In genomic region chr6:155319902-155320301, GRCh38 we compare ENCODE assay signal across 18 cellular contexts. TPM values are rescaled to one million over a fixed set of nuclear protein-coding genes. Genes with fewer than 3 reads are reported as not detected.
A peak's percentile ranks its signal among the peaks of the same experiment; 100 is the strongest.
DNase-seq lines count a peak whose midpoint lies in the region; ATAC-seq, FAIRE-seq and TF ChIP-seq lines count a peak whose summit lies in the region.
"Had no signal": no experiment of that assay in that cellular context is flagged by ENCODE, and none has a peak within 500 bp of the region (broad histone marks: within the 10 kb centered on the region; RNA-seq: fewer than 3 reads in every experiment).

No MANE protein-coding gene starts in this region.

- no peak overlapping the region for H3K27ac ChIP-seq in HepG2 (ENCODE audit: extremely low read length, insufficient read depth, low read length)
- H3K27ac ChIP-seq: ascending aorta, parathyroid adenoma, SJSA1, uterus had no signal

- no TSS peak for BruUV-seq in HepG2 (replicated peaks; lab: Mats Ljungman, UMichigan)

- peaks cover 7% of the 10 kb centered on the region in 2 donors for H3K4me1 Mint-ChIP-seq in immature natural killer cell

- no peak overlapping the region for H3K4me3 Mint-ChIP-seq in immature natural killer cell
- H3K4me3 Mint-ChIP-seq: activated T-cell treated with anti-CD3 and anti-CD28 coated beads, Interleukin-2, amount 50 U/mL, for 4 hours had no signal

- H3K4me1 ChIP-seq in HepG2 (ENCODE audit: insufficient read depth, low read length) = peaks cover 42% of the 10 kb centered on the region
- H3K4me1 ChIP-seq: ascending aorta, parathyroid adenoma, uterus had no signal

- TF ChIP-seq POLR2A in GM12892 (IDR thresholded peaks at IDR 0.05; ENCODE audit: low read depth, low read length) (no peak), HepG2 (IDR thresholded peaks at IDR 0.05; ENCODE audit: insufficient read depth in 1 of 2, low read depth in 2 of 2, low read length in 2 of 2) (no peak)

- TF ChIP-seq CTCF in HepG2 (CRISPR knock-in tag; IDR thresholded peaks at IDR 0.05) = no peak

- H2AFZ ChIP-seq in HepG2 (ENCODE audit: low read length) = no peak overlapping the region
- H2AFZ ChIP-seq: parathyroid adenoma had no signal

- peak; percentile 36 for ATAC-seq in HG02571 (IDR thresholded peaks at IDR 0.05; ENCODE audit: unreplicated experiment)
- ATAC-seq in HepG2 = no peak
- no peak for ATAC-seq in HG03097 (IDR thresholded peaks at IDR 0.05; ENCODE audit: low FRiP score, unreplicated experiment)
- no peak for ATAC-seq in GM18867 (IDR thresholded peaks at IDR 0.05; ENCODE audit: unreplicated experiment)
- ATAC-seq: activated T-cell treated with anti-CD3 and anti-CD28 coated beads, Interleukin-2, amount 50 U/mL, for 4 hours had no signal

- WGBS in HepG2 (ENCODE audit: low lambda C conversion rate) = 96% methylated on average over 4 of the region's 4 CpGs

- no peak overlapping the region for H3K27ac Mint-ChIP-seq in immature natural killer cell

- POLR2A ChIA-PET in HepG2 (lab: Yijun Ruan, JAX) = interaction anchor here (0.9 to 2.0 kb wide), 2 partner anchors 9 to 209 kb away, joined by 3 to 9 read pairs; no protein-coding TSS in a partner anchor

- no peak overlapping the region for H3K4me3 ChIP-seq in HepG2 (replicated peaks in 1 of 3; ENCODE audit: insufficient read depth in 1 of 3, low read depth in 2 of 3, low read length in 3 of 3)
- H3K4me3 ChIP-seq: ascending aorta, SJSA1, uterus had no signal

- H4K20me1 ChIP-seq in HepG2 (ENCODE audit: insufficient read depth, low read length) = no peaks in the 10 kb centered on the region

- H3K79me2 ChIP-seq in HepG2 (ENCODE audit: insufficient read depth, low read length) = peaks cover 7% of the 10 kb centered on the region
- H3K79me2 ChIP-seq: parathyroid adenoma had no signal

- intact Hi-C loops in HepG2 (cut with micrococcal nuclease; ENCODE audit: unreplicated experiment) = no loop called here

- FAIRE-seq in GM12892 (lab: Jason Lieb, UNC) (peak; percentile 61), HepG2 (lab: Jason Lieb, UNC) (no peak)

- DNase-seq in GM12892 (ENCODE audit: insufficient read length) (no peak), MV-4-11 (lab: John Stamatoyannopoulos, UW) (peak; percentile 92), HepG2 (ENCODE audit: low spot score) (no peak), immature natural killer cell (no peak), occipital lobe (lab: John Stamatoyannopoulos, UW) (no peak)
- DNase-seq: activated CD4-positive, alpha-beta T cell treated with anti-CD3 and anti-CD28 coated beads for 1 hour; activated T-cell treated with anti-CD3 and anti-CD28 coated beads, Interleukin-2, amount 50 U/mL, for 4 hours; DMS79 treated with DMSO at 0.1 percent for 48 hours; mesendoderm; NCI-H524 treated with DMSO at 0.1 percent for 48 hours; uterus had no signal

- H3K4me2 ChIP-seq in HepG2 (ENCODE audit: low read depth, low read length) = no peak overlapping the region

- peaks cover 7% of the 10 kb centered on the region; the same call in 1 of the 2 replicates for H3K9me3 ChIP-seq in HepG2 (ENCODE audit: low read length)
- H3K9me3 ChIP-seq: ascending aorta, SJSA1, uterus had no signal

- no peaks in the 10 kb centered on the region for H3K9me3 Mint-ChIP-seq in immature natural killer cell
- H3K9me3 Mint-ChIP-seq: activated T-cell treated with anti-CD3 and anti-CD28 coated beads, Interleukin-2, amount 50 U/mL, for 4 hours had no signal

- no peaks in the 10 kb centered on the region for H3K36me3 ChIP-seq in HepG2 (replicated peaks in 1 of 2; ENCODE audit: control insufficient read depth in 1 of 2, insufficient read depth in 2 of 2, low read length in 2 of 2)
- H3K36me3 ChIP-seq: ascending aorta, SJSA1, uterus had no signal

- in situ Hi-C loops in HepG2 (cut with HindIII; ENCODE audit: extremely low pct_ligation_motif_present, low pct_unique_long_range_greater_than_20kb) = loop anchor here (10.0 kb wide), 1 partner anchor 445 kb away; no protein-coding TSS in a partner anchor

- TF ChIP-seq EP300 in HepG2 (IDR thresholded peaks at IDR 0.05; ENCODE audit: low read depth in 2 of 2, low read length in 2 of 2) (no peak), HepG2 (CRISPR knock-in tag; IDR thresholded peaks at IDR 0.05; ENCODE audit: borderline replicate concordance) (no peak)

- no peak overlapping the region for H3K9ac ChIP-seq in HepG2 (ENCODE audit: insufficient read depth, low read depth, low read length)
- H3K9ac ChIP-seq: parathyroid adenoma had no signal

- H3K27me3 Mint-ChIP-seq in immature natural killer cell (ENCODE audit: low read depth in 3 of 3) = peaks cover 0 to 8% (median 2%) of the 10 kb centered on the region in 3 donors

- H3K36me3 Mint-ChIP-seq in immature natural killer cell = no peaks in the 10 kb centered on the region

- CTCF ChIA-PET in HepG2 (lab: Yijun Ruan, JAX; ENCODE audit: low intra/inter-chr PET ratio, low total read pairs) = no interaction called here

- TF ChIP-seq RAD21 in HepG2 (CRISPR knock-in tag; IDR thresholded peaks at IDR 0.05) = no peak

- H3K27me3 ChIP-seq in HepG2 (ENCODE audit: control insufficient read depth in 1 of 2, insufficient read depth in 2 of 2, low read length in 2 of 2) = no peaks in the 10 kb centered on the region
- H3K27me3 ChIP-seq: ascending aorta, SJSA1, uterus had no signal

TF ChIP-seq in HepG2, 621 proteins besides CTCF, POLR2A, EP300 and RAD21:
- TF ChIP-seq HOXA7 (CRISPR knock-in tag; IDR thresholded peaks at IDR 0.05) (0 out of 2 replicates have a peak, but pooled peaks have one; percentile 41), ZBTB37 (CRISPR knock-in tag; IDR thresholded peaks at IDR 0.05) (no peak)

RNA-seq across cellular contexts. Expression of gene TFB1M, which starts 5.6 kb away (rescaled TPM):
- 25.4 TPM for polyA plus RNA-seq in GM12892 (2012; ENCODE audit: missing spikeins)
- total RNA-seq in HepG2 (2016; rRNA removed; fragmentation: Illumina TruSeq; extraction: Trizol) (122 and 149 TPM in 2 replicates), occipital lobe (17.2 TPM)
- 42.1 and 44.6 TPM in 2 replicates for total RNA-seq in HepG2 (2016; cell fraction: cytosol; rRNA removed; fragmentation: Illumina TruSeq; extraction: Trizol; ENCODE audit: low read depth)
- 124 and 156 TPM in 2 replicates for total RNA-seq in HepG2 (2016; cell fraction: insoluble cytoplasmic fraction; rRNA removed; fragmentation: Illumina TruSeq; extraction: Trizol)
- total RNA-seq in HepG2 (2016; cell fraction: membrane; rRNA removed; fragmentation: Illumina TruSeq; extraction: Trizol) = 45.1 and 48.3 TPM in 2 replicates
- total RNA-seq in HepG2 (2016; cell fraction: nucleus; rRNA removed; fragmentation: Illumina TruSeq; extraction: Trizol) = 201 and 207 TPM in 2 replicates
- polyA plus RNA-seq in HepG2 (2011; rRNA removed) (64.3 and 91.4 TPM in 2 replicates), immature natural killer cell (10 to 100 TPM in 2 of 3 donors, 1 to 10 TPM in 1; 7.8 to 16.1 (median 10.6) TPM)
- polyA plus RNA-seq in HepG2 (2011; cell fraction: cytosol; rRNA removed) = 49.3 and 58.3 TPM in 2 replicates
- 74.6 and 81.3 TPM in 2 replicates for polyA plus RNA-seq in HepG2 (2011; cell fraction: nucleus; rRNA removed)
- polyA plus RNA-seq in HepG2 (2012) = 59.9 and 60.7 TPM in 2 replicates
- 17.1 and 18.2 TPM in 2 replicates for polyA plus RNA-seq in HepG2 (2016; cell fraction: cytosol; fragmentation: Illumina TruSeq; extraction: Trizol; ENCODE audit: low read depth)
- polyA plus RNA-seq in HepG2 (2016; cell fraction: insoluble cytoplasmic fraction; fragmentation: Illumina TruSeq; extraction: Trizol; ENCODE audit: low read depth) = 133 and 147 TPM in 2 replicates
- polyA plus RNA-seq in HepG2 (2016; cell fraction: membrane; fragmentation: Illumina TruSeq; extraction: Trizol; ENCODE audit: low read depth) = 20.5 and 22.2 TPM in 2 replicates
- polyA plus RNA-seq in HepG2 (2016; cell fraction: nucleus; fragmentation: Illumina TruSeq; extraction: Trizol; ENCODE audit: insufficient read depth, low read depth) = 93.1 and 104 TPM in 2 replicates
- 9.7 and 101 TPM in 2 replicates for polyA minus RNA-seq in HepG2 (2011; rRNA and poly(A)+ RNA removed; ENCODE audit: low replicate concordance)
- polyA minus RNA-seq in HepG2 (2011; cell fraction: cytosol; rRNA and poly(A)+ RNA removed) = 39.5 and 52.5 TPM in 2 replicates
- 333 and 340 TPM in 2 replicates for polyA minus RNA-seq in HepG2 (2011; cell fraction: nucleus; rRNA and poly(A)+ RNA removed)

RNA-seq across cellular contexts. Expression of gene CLDN20, which starts 56.1 kb away (rescaled TPM):
- 0.81 TPM for polyA plus RNA-seq in GM12892 (2012; ENCODE audit: missing spikeins)
- not detected in 2 replicates for total RNA-seq in HepG2 (2016; rRNA removed; fragmentation: Illumina TruSeq; extraction: Trizol)
- total RNA-seq in HepG2 (2016; cell fraction: cytosol; rRNA removed; fragmentation: Illumina TruSeq; extraction: Trizol; ENCODE audit: low read depth) = not detected in 2 replicates
- total RNA-seq in HepG2 (2016; cell fraction: insoluble cytoplasmic fraction; rRNA removed; fragmentation: Illumina TruSeq; extraction: Trizol) = not detected in 2 replicates
- total RNA-seq in HepG2 (2016; cell fraction: membrane; rRNA removed; fragmentation: Illumina TruSeq; extraction: Trizol) = not detected in 2 replicates
- not detected in 2 replicates for total RNA-seq in HepG2 (2016; cell fraction: nucleus; rRNA removed; fragmentation: Illumina TruSeq; extraction: Trizol)
- not detected in 2 replicates for polyA plus RNA-seq in HepG2 (2011; rRNA removed)
- polyA plus RNA-seq in HepG2 (2011; cell fraction: cytosol; rRNA removed) = not detected in 2 replicates
- polyA plus RNA-seq in HepG2 (2011; cell fraction: nucleus; rRNA removed) = not detected in 2 replicates
- 0.76 and 0.79 TPM in 2 replicates for polyA plus RNA-seq in HepG2 (2012)
- polyA plus RNA-seq in HepG2 (2016; cell fraction: cytosol; fragmentation: Illumina TruSeq; extraction: Trizol; ENCODE audit: low read depth) = not detected in 2 replicates
- polyA plus RNA-seq in HepG2 (2016; cell fraction: insoluble cytoplasmic fraction; fragmentation: Illumina TruSeq; extraction: Trizol; ENCODE audit: low read depth) = not detected in 2 replicates
- polyA plus RNA-seq in HepG2 (2016; cell fraction: membrane; fragmentation: Illumina TruSeq; extraction: Trizol; ENCODE audit: low read depth) = not detected in 2 replicates
- polyA plus RNA-seq in HepG2 (2016; cell fraction: nucleus; fragmentation: Illumina TruSeq; extraction: Trizol; ENCODE audit: insufficient read depth, low read depth) = not detected in 2 replicates
- not detected in 2 replicates for polyA minus RNA-seq in HepG2 (2011; rRNA and poly(A)+ RNA removed; ENCODE audit: low replicate concordance)
- not detected in 2 replicates for polyA minus RNA-seq in HepG2 (2011; cell fraction: cytosol; rRNA and poly(A)+ RNA removed)
- polyA minus RNA-seq in HepG2 (2011; cell fraction: nucleus; rRNA and poly(A)+ RNA removed) = not detected in 2 replicates
- not detected for polyA plus RNA-seq in immature natural killer cell
- total RNA-seq in occipital lobe = not detected
- total RNA-seq: activated T-cell treated with anti-CD3 and anti-CD28 coated beads, Interleukin-2, amount 50 U/mL, for 4 hours; ascending aorta; HT1080; SJSA1 had no signal
